21 cellular contexts compared by ENCODE assay signal in the genomic region with DNA sequence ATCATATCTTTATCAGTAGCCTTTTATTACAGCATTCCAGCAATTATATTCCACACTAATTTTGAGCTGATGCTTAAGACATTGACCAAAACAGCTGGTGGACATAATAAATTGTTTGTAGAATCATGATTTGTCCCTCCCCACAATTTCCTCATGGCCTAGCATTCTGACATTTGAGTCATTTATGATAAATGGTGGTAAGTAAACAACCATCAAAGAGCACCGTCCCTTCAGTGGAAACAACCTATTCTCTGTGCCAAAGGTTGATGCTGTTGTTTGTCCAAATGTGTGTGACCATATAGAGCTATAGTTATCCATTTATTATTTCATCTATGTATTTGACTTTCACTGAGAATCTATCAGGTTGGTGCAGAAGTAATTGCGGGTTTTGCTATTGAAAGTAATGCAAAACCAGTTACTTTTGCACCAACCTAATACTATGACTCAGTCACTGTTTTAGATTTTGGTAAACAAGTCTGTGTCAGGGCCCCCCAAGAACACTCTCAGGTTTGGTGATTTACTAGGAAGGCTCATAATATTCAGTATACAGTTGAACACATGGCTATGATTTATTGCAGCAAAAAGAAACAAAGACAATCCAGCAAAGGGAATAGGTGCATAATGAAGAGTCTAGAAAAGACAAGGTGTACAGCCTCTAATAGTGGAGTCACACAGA.
A peak's percentile ranks its signal among the peaks of the same experiment; 100 is the strongest.
DNase-seq lines count a peak whose midpoint lies in the region; ATAC-seq, FAIRE-seq and TF ChIP-seq lines count a peak whose summit lies in the region.
"Had no signal": no experiment of that assay in that cellular context is flagged by ENCODE, and none has a peak within 500 bp of the region (broad histone marks: within the 10 kb centered on the region; RNA-seq: fewer than 3 reads in every experiment).

No MANE protein-coding gene starts in this region.

- H3K4me1 Mint-ChIP-seq in astrocyte (ENCODE audit: low read depth, unreplicated experiment): peaks cover 18% of the 10 kb centered on the region

- H3K4me1 ChIP-seq in astrocyte (ENCODE audit: insufficient read depth, low read length): no peaks in the 10 kb centered on the region
- H3K4me1 ChIP-seq: SJSA1 had no signal

- H3K27ac ChIP-seq in astrocyte (ENCODE audit: low read depth, low read length): peak overlapping the region; percentile 2
- H3K27ac ChIP-seq in neural cell (ENCODE audit: low read length): peak overlapping the region; percentile 24
- H3K27ac ChIP-seq: KMS-11, SJSA1 had no signal

- DNase-seq in NCI-H1417 (lab: John Stamatoyannopoulos, UW): peak in 2 of 3 experiments; percentile 17 to 60
- no peak for DNase-seq in NCI-H1417 treated with DMSO at 0.1 percent for 48 hours (lab: John Stamatoyannopoulos, UW)
- DNase-seq in M059J (ENCODE audit: low read depth): peak; percentile 12
- no peak for DNase-seq in astrocyte (ENCODE audit: low read depth)
- no peak for DNase-seq in central memory CD4-positive, alpha-beta T cell
- DNase-seq in germinal center (ENCODE audit: low spot score): no peak
- DNase-seq: 8988T, DMS 273 treated with DMSO at 0.1 percent for 48 hours, EL, NCI-H1436 treated with DMSO at 0.1 percent for 48 hours, NCI-H2081 treated with DMSO at 0.1 percent for 48 hours, NCI-H446 treated with DMSO at 0.1 percent for 48 hours, NCI-H774, SW 1271 had no signal

- H3K4me3 ChIP-seq in astrocyte (ENCODE audit: insufficient read depth, low read depth, low read length) (no peak overlapping the region), neural cell (ENCODE audit: low read length) (no peak overlapping the region)
- H3K4me3 ChIP-seq: SJSA1 had no signal

- TF ChIP-seq CTCF in astrocyte (IDR thresholded peaks at IDR 0.05; ENCODE audit: insufficient read depth, low read depth, low read length) (no peak), neural cell (IDR thresholded peaks at IDR 0.05; ENCODE audit: poor library complexity, severe bottlenecking) (no peak)

- H3K9me2 ChIP-seq in neural cell (ENCODE audit: insufficient read depth, low read length): no peaks in the 10 kb centered on the region

- no peaks in the 10 kb centered on the region for H3K27me3 Mint-ChIP-seq in astrocyte (ENCODE audit: low read depth, unreplicated experiment)

- H3K9me3 ChIP-seq in astrocyte (ENCODE audit: insufficient read depth, low read depth, low read length) (no peaks in the 10 kb centered on the region), neural cell (ENCODE audit: low read length) (no peaks in the 10 kb centered on the region)

- no peak for ATAC-seq in HG03457 (IDR thresholded peaks at IDR 0.05; ENCODE audit: unreplicated experiment)
- ATAC-seq: Panc1 had no signal

- peak overlapping the region; percentile 14 for H3K4me3 Mint-ChIP-seq in astrocyte (ENCODE audit: unreplicated experiment)

- no peak for FAIRE-seq in astrocyte (lab: Jason Lieb, UNC)
- FAIRE-seq: GM12892, GM18507 had no signal

- no peak for TF ChIP-seq RAD21 in neural cell (conservative IDR thresholded peaks at IDR 0.05)

- H3K36me3 Mint-ChIP-seq in astrocyte (ENCODE audit: low read depth, unreplicated experiment): no peaks in the 10 kb centered on the region

- no peaks in the 10 kb centered on the region for H3K9me3 Mint-ChIP-seq in astrocyte (ENCODE audit: unreplicated experiment)

- no peaks in the 10 kb centered on the region for H3F3A ChIP-seq in neural cell (ENCODE audit: insufficient read depth, low read length, poor library complexity, severe bottlenecking)

- no peaks in the 10 kb centered on the region for H3K27me3 ChIP-seq in astrocyte (ENCODE audit: insufficient read depth, low read length)
- no peaks in the 10 kb centered on the region for H3K27me3 ChIP-seq in neural cell (ENCODE audit: insufficient read depth, low read depth, low read length)
- H3K27me3 ChIP-seq: SJSA1 had no signal

- H3K79me2 ChIP-seq in astrocyte (ENCODE audit: insufficient read depth, low read length) (no peaks in the 10 kb centered on the region), neural cell (replicated peaks; ENCODE audit: insufficient read depth, low read length) (no peaks in the 10 kb centered on the region)

- H2AFZ ChIP-seq in astrocyte (ENCODE audit: low read depth, low read length) (no peak overlapping the region), neural cell (ENCODE audit: low read depth, low read length) (no peak overlapping the region)

- peak overlapping the region; percentile 88 for H3K27ac Mint-ChIP-seq in astrocyte (ENCODE audit: unreplicated experiment)

- H3K36me3 ChIP-seq in astrocyte (ENCODE audit: insufficient read depth, low read length) (no peaks in the 10 kb centered on the region), neural cell (ENCODE audit: insufficient read depth, low read length) (no peaks in the 10 kb centered on the region)
- H3K36me3 ChIP-seq: SJSA1 had no signal

- H3K4me2 ChIP-seq in astrocyte (ENCODE audit: low read length): no peak overlapping the region
- no peak overlapping the region for H3K4me2 ChIP-seq in neural cell (ENCODE audit: low read length)
- H3K4me2 ChIP-seq: KMS-11 had no signal

- H3K9ac ChIP-seq in astrocyte (ENCODE audit: low read length) (no peak overlapping the region), neural cell (ENCODE audit: low read length) (no peak overlapping the region)
- H3K9ac ChIP-seq: KMS-11 had no signal

- TF ChIP-seq EP300 in neural cell (conservative IDR thresholded peaks at IDR 0.05; ENCODE audit: poor library complexity, severe bottlenecking): no peak

- no peaks in the 10 kb centered on the region for H4K20me1 ChIP-seq in astrocyte (ENCODE audit: insufficient read depth, low read length)
- no peaks in the 10 kb centered on the region for H4K20me1 ChIP-seq in neural cell (ENCODE audit: insufficient read depth)

TF ChIP-seq in neural cell, 6 proteins besides CTCF, POLR2A, EP300 and RAD21:
- TF ChIP-seq EZH2 (IDR thresholded peaks at IDR 0.05; ENCODE audit: borderline replicate concordance, insufficient read depth, low read length, poor library complexity, severe bottlenecking) (no peak), SMC3 (conservative IDR thresholded peaks at IDR 0.05; ENCODE audit: poor library complexity) (no peak), POLR2AphosphoS5 (IDR thresholded peaks at IDR 0.05) (no peak), TAF1 (IDR thresholded peaks at IDR 0.05; ENCODE audit: low read depth) (no peak), MXI1 (conservative IDR thresholded peaks at IDR 0.05; ENCODE audit: poor library complexity, severe bottlenecking) (no peak)
- TF ChIP-seq, protein P1, sequence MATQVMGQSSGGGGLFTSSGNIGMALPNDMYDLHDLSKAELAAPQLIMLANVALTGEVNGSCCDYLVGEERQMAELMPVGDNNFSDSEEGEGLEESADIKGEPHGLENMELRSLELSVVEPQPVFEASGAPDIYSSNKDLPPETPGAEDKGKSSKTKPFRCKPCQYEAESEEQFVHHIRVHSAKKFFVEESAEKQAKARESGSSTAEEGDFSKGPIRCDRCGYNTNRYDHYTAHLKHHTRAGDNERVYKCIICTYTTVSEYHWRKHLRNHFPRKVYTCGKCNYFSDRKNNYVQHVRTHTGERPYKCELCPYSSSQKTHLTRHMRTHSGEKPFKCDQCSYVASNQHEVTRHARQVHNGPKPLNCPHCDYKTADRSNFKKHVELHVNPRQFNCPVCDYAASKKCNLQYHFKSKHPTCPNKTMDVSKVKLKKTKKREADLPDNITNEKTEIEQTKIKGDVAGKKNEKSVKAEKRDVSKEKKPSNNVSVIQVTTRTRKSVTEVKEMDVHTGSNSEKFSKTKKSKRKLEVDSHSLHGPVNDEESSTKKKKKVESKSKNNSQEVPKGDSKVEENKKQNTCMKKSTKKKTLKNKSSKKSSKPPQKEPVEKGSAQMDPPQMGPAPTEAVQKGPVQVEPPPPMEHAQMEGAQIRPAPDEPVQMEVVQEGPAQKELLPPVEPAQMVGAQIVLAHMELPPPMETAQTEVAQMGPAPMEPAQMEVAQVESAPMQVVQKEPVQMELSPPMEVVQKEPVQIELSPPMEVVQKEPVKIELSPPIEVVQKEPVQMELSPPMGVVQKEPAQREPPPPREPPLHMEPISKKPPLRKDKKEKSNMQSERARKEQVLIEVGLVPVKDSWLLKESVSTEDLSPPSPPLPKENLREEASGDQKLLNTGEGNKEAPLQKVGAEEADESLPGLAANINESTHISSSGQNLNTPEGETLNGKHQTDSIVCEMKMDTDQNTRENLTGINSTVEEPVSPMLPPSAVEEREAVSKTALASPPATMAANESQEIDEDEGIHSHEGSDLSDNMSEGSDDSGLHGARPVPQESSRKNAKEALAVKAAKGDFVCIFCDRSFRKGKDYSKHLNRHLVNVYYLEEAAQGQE (IDR thresholded peaks at IDR 0.05; ENCODE audit: borderline replicate concordance): no peak

Comparison
In these comparisons a context has a peak if more than half of its experiments do, and no peak if none do; other contexts are left out.
1. DNase-seq: peak in NCI-H1417 (2 of 3) and M059J (single experiment); none in NCI-H1417 treated with DMSO at 0.1 percent for 48 hours (single experiment), astrocyte (single experiment), central memory CD4-positive, alpha-beta T cell (single experiment) and germinal center (single experiment).